Comparison of ENCODE assay signal across 1 cellular context in the genomic region with DNA sequence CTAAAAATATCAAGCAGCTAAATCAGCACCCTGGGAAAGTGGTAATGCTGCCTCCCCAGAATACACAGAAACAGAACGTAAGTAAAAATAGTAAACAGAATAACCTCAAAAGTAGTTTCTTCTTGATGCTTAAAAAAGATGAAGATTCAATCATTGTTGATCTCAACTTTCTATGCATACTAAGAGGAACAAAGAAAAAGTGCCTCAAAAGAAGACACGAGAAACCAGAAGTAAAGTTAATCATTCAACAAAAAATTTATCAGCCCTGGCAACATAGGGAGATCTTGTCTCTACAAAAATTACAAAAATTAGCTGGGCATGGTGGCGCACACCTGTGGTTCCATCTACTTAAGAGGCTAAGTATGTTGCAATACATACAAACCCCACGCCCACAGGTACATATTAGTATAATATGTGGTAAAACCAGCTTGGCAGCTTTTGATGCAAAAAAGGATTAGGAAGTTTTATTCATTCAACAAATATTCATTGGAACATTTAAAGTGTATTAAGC.
TF ChIP-seq lines count a peak whose summit lies in the region.

No MANE protein-coding gene starts in this region.

TF ChIP-seq in GM12878, 131 proteins besides CTCF, POLR2A, EP300 and RAD21 (continued from another document):
- no peak for TF ChIP-seq PRDM15 (CRISPR knock-in tag; IDR thresholded peaks at IDR 0.05)
- no peak for TF ChIP-seq TARDBP (IDR thresholded peaks at IDR 0.05; ENCODE audit: borderline replicate concordance)
- TF ChIP-seq FOXK2 (IDR thresholded peaks at IDR 0.05), result no peak
- no peak for TF ChIP-seq RFX5 (IDR thresholded peaks at IDR 0.05; ENCODE audit: low read depth, low read length)
- TF ChIP-seq, protein P1, sequence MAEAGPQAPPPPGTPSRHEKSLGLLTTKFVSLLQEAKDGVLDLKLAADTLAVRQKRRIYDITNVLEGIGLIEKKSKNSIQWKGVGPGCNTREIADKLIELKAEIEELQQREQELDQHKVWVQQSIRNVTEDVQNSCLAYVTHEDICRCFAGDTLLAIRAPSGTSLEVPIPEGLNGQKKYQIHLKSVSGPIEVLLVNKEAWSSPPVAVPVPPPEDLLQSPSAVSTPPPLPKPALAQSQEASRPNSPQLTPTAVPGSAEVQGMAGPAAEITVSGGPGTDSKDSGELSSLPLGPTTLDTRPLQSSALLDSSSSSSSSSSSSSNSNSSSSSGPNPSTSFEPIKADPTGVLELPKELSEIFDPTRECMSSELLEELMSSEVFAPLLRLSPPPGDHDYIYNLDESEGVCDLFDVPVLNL (IDR thresholded peaks at IDR 0.05; ENCODE audit: low read depth, low read length), result no peak
- no peak for TF ChIP-seq BHLHE40 (IDR thresholded peaks at IDR 0.05; ENCODE audit: borderline replicate concordance in 1 of 2, low read depth in 2 of 2, low read length in 1 of 2)
- TF ChIP-seq BCLAF1 (IDR thresholded peaks at IDR 0.05), result no peak
- no peak for TF ChIP-seq BMI1 (IDR thresholded peaks at IDR 0.05; ENCODE audit: borderline replicate concordance)
- no peak for TF ChIP-seq ZBED1 (IDR thresholded peaks at IDR 0.05; ENCODE audit: borderline replicate concordance)
- no peak for TF ChIP-seq ZZZ3 (IDR thresholded peaks at IDR 0.05; ENCODE audit: control insufficient read depth, insufficient read length, low read depth)
- TF ChIP-seq MAX (IDR thresholded peaks at IDR 0.05; ENCODE audit: low read depth, low read length), result no peak
- TF ChIP-seq NR2F1 (conservative IDR thresholded peaks at IDR 0.05), result no peak
